ENCODE assay signal across 15 cellular contexts in genomic region chr1:93665015-93665414, GRCh38. TPM values are rescaled to one million over a fixed set of nuclear protein-coding genes. Genes with fewer than 3 reads are reported as not detected.
DNase-seq lines count a peak whose midpoint lies in the region; ATAC-seq and TF ChIP-seq lines count a peak whose summit lies in the region.
"Had no signal": no experiment of that assay in that cellular context is flagged by ENCODE, and none has a peak within 500 bp of the region (broad histone marks: within the 10 kb centered on the region; RNA-seq: fewer than 3 reads in every experiment).

No MANE protein-coding gene starts in this region.

- no peak for TF ChIP-seq CTCF in PC-3 (conservative IDR thresholded peaks at IDR 0.05; ENCODE audit: low read depth, low read length)
- no peak for TF ChIP-seq CTCF in tibial artery (IDR thresholded peaks at IDR 0.05)

- intact Hi-C loops in PC-3 (cut with micrococcal nuclease): no loop called here
- intact Hi-C loops in tibial artery (cut with DNase I; ENCODE audit: low total_unique reads): no loop called here

- H3K9me2 ChIP-seq in PC-3 (replicated peaks; ENCODE audit: low read length): no peaks in the 10 kb centered on the region

- no peak for ATAC-seq in PC-3
- ATAC-seq in HG03571 (IDR thresholded peaks at IDR 0.05; ENCODE audit: unreplicated experiment): no peak
- ATAC-seq in HG03045 (IDR thresholded peaks at IDR 0.05; ENCODE audit: unreplicated experiment): no peak
- ATAC-seq: activated CD4-positive, alpha-beta T cell treated with anti-CD3 and anti-CD28 coated beads for 36 hours; CD8-positive, alpha-beta T cell; stimulated activated naive CD8-positive, alpha-beta T cell treated with anti-CD3 and anti-CD28 coated beads, Interleukin-15, amount 100 ng/mL, for 72 hours; T-cell had no signal

- H3K27ac ChIP-seq in PC-3 (ENCODE audit: low read length) (peak overlapping the region; percentile 86), caudate nucleus (ENCODE audit: low read depth, low read length) (peak overlapping the region; percentile 6), layer of hippocampus (ENCODE audit: low read depth, low read length) (peak overlapping the region; percentile 21), tibial artery (peak overlapping the region; percentile 57 to 70)

- H3K9me3 ChIP-seq in PC-3 (ENCODE audit: low read length) (no peaks in the 10 kb centered on the region), tibial artery (no peaks in the 10 kb centered on the region)

- peaks cover 81% of the 10 kb centered on the region for H3K4me1 ChIP-seq in PC-3 (ENCODE audit: insufficient read depth, low read length)
- H3K4me1 ChIP-seq in tibial artery: peaks cover 0 to 63% (median 41%) of the 10 kb centered on the region in 4 donors

- peaks cover 25% of the 10 kb centered on the region for H3F3A ChIP-seq in PC-3 (ENCODE audit: low read length, unreplicated experiment)

- H3K79me2 ChIP-seq in PC-3 (ENCODE audit: low read length): peaks cover 100% of the 10 kb centered on the region

- H3K27me3 ChIP-seq in PC-3 (ENCODE audit: low read length): no peaks in the 10 kb centered on the region
- no peaks in the 10 kb centered on the region for H3K27me3 ChIP-seq in layer of hippocampus (ENCODE audit: control insufficient read depth, insufficient read depth, low read length)
- H3K27me3 ChIP-seq in tibial artery: no peaks in the 10 kb centered on the region

- CTCF ChIA-PET in PC-3 (lab: Charles Lee): no interaction called here

- no TSS peak for BruUV-seq in PC-3 (replicated peaks; lab: Mats Ljungman, UMichigan)

- H3K9ac ChIP-seq in PC-3 (ENCODE audit: low read length): peak overlapping the region; percentile 3; the same call in 1 of the 2 replicates

- H2AFZ ChIP-seq in PC-3 (ENCODE audit: low read length): no peak overlapping the region

- POLR2A ChIA-PET in PC-3 (lab: Charles Lee; ENCODE audit: unreplicated experiment): no interaction called here

- no peak for DNase-seq in PC-3
- DNase-seq in caudate nucleus (lab: John Stamatoyannopoulos, UW): no peak
- no peak for DNase-seq in tibial artery
- no peak for DNase-seq in NCI-H510A treated with DMSO at 0.1 percent for 48 hours (lab: John Stamatoyannopoulos, UW)
- no peak for DNase-seq in activated naive CD4-positive, alpha-beta T cell (lab: John Stamatoyannopoulos, UW)
- DNase-seq: activated CD4-positive, alpha-beta T cell treated with anti-CD3 and anti-CD28 coated beads for 36 hours; aorta; CD8-positive, alpha-beta T cell; Kasumi-1; NCI-H2081 treated with DMSO at 0.1 percent for 48 hours; stimulated activated naive CD8-positive, alpha-beta T cell treated with anti-CD3 and anti-CD28 coated beads, Interleukin-15, amount 100 ng/mL, for 72 hours; T-cell had no signal

- H4K20me1 ChIP-seq in PC-3 (ENCODE audit: low read length): peaks cover 67% of the 10 kb centered on the region

- peaks cover 85% of the 10 kb centered on the region for H3K36me3 ChIP-seq in PC-3 (ENCODE audit: low read depth, low read length)
- H3K36me3 ChIP-seq in tibial artery: no peaks in the 10 kb centered on the region

- H3K4me3 ChIP-seq in PC-3 (ENCODE audit: low read length) (no peak overlapping the region), tibial artery (no peak overlapping the region)

- H3K4me2 ChIP-seq in PC-3 (ENCODE audit: low read length): peak overlapping the region; percentile 21

RNA-seq across cellular contexts. Expression of gene BCAR3, which starts 16.6 kb away (rescaled TPM):
- 169 and 171 TPM in 2 replicates for total RNA-seq in PC-3 (2014; rRNA removed)

Comparison
In these comparisons a context has a peak if more than half of its experiments do, and no peak if none do; other contexts are left out.
1. H3K27ac ChIP-seq: peak in every context shown above with its lines; median percentile 86 in PC-3; 64 in tibial artery; 21 in layer of hippocampus; 6 in caudate nucleus.